In the genomic region with DNA sequence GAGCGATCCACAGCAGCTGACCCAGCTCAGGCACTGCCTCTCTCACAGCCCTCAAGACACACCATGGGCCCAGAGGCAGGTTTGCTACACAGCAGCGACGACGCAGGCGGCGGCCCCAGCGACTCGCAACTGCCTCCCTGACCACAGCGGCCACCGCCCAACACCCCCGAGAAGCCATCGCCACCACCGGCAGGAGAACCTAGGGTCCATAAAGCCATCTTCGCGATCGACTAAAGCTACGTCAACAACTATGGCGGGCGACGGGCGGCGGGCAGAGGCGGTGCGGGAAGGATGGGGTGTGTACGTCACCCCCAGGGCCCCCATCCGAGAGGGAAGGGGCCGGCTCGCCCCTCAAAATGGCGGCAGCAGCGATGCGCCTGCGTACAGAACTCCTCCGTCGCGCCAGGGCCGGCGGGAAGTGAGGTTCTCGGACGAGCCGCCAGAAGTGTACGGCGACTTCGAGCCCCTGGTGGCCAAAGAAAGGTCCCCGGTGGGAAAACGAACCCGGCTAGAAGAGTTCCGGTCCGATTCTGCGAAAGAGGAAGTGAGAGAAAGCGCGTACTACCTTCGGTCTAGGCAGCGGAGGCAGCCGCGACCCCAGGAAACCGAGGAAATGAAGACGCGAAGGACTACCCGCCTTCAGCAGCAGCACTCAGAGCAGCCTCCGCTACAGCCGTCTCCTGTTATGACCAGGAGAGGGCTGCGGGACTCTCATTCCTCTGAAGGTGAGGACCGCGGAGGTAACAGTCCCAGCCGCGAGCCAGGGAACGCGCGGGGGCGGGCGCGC, we compare ENCODE assay signal across 8 cellular contexts. TPM values are rescaled to one million over a fixed set of nuclear protein-coding genes. Genes with fewer than 3 reads are reported as not detected.
DNase-seq lines count a peak whose midpoint lies in the region; ATAC-seq and TF ChIP-seq lines count a peak whose summit lies in the region.

A gene with protein sequence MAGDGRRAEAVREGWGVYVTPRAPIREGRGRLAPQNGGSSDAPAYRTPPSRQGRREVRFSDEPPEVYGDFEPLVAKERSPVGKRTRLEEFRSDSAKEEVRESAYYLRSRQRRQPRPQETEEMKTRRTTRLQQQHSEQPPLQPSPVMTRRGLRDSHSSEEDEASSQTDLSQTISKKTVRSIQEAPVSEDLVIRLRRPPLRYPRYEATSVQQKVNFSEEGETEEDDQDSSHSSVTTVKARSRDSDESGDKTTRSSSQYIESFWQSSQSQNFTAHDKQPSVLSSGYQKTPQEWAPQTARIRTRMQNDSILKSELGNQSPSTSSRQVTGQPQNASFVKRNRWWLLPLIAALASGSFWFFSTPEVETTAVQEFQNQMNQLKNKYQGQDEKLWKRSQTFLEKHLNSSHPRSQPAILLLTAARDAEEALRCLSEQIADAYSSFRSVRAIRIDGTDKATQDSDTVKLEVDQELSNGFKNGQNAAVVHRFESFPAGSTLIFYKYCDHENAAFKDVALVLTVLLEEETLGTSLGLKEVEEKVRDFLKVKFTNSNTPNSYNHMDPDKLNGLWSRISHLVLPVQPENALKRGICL (plus strand): TSS at position 33 of the 787 bp plus-strand sequence. CDS start 218 bp downstream, at position 251.

- peak within 1 kb of the TSS; percentile 98 for H3K27ac ChIP-seq in RWPE1
- peak within 1 kb of the TSS; percentile 98 for H3K27ac ChIP-seq in fibroblast of lung (ENCODE audit: insufficient read depth, low read length)

- peak within 1 kb of the TSS; percentile 98 for H3K4me3 Mint-ChIP-seq in activated T-helper 17 cell treated with anti-CD3 and anti-CD28 coated beads, Interleukin-2, amount 50 U/mL, for 72 hours
- H3K4me3 Mint-ChIP-seq in naive thymus-derived CD8-positive, alpha-beta T cell, result peak within 1 kb of the TSS; percentile 91 to 100 (median 95)

- no peaks in the 10 kb centered on the region for H4K20me1 ChIP-seq in fibroblast of lung (ENCODE audit: control insufficient read depth, extremely low read depth, insufficient read depth, low read length)

- H3K27ac Mint-ChIP-seq in activated T-helper 17 cell treated with anti-CD3 and anti-CD28 coated beads, Interleukin-2, amount 50 U/mL, for 72 hours, result peak within 1 kb of the TSS; percentile 100
- H3K27ac Mint-ChIP-seq in naive thymus-derived CD8-positive, alpha-beta T cell, result peak within 1 kb of the TSS; percentile 99 to 100 (median 100)

- H3K4me3 ChIP-seq in LNCaP clone FGC (ENCODE audit: low read depth, low read length) (peak within 1 kb of the TSS; percentile 85), fibroblast of lung (replicated peaks in 1 of 4; ENCODE audit: control extremely low read depth in 1 of 4, insufficient read depth in 1 of 4, low read depth in 3 of 4, low read length in 4 of 4) (peak within 1 kb of the TSS; percentile 80 to 96 (median 90))

- DNase-seq in ELR (ENCODE audit: low read depth), result peak; percentile 98
- peak; percentile 97 for DNase-seq in H4 (ENCODE audit: low spot score)
- DNase-seq in LNCaP clone FGC (ENCODE audit: low read depth), result peak; percentile 91
- peak; percentile 90 for DNase-seq in RWPE1 (ENCODE audit: low spot score)
- peak; percentile 97 to 99 for DNase-seq in fibroblast of lung (ENCODE audit: low read depth in 2 of 2)
- DNase-seq in naive thymus-derived CD8-positive, alpha-beta T cell, result peak; percentile 93 to 98 (median 98)
- DNase-seq in stimulated activated naive CD4-positive, alpha-beta T cell (lab: John Stamatoyannopoulos, UW), result peak; percentile 89 to 97 (median 96)

- POLR2A ChIA-PET in RWPE1 (lab: Yijun Ruan, JAX; ENCODE audit: low non-redundant PET), result no interaction called here
- POLR2A ChIA-PET in naive thymus-derived CD8-positive, alpha-beta T cell (lab: Charles Lee), result interaction anchor here (0.5 to 7.9 kb wide), 25 partner anchors 8 to 1223 kb away, joined by 3 to 140 read pairs (median 3); partner anchors contain the start of genes ACBD6, CEP350, QSOX1 and SOAT1

- H3K4me2 ChIP-seq in fibroblast of lung (ENCODE audit: extremely low read depth, insufficient read depth, low read length), result peak within 1 kb of the TSS; percentile 88

- no peaks in the 10 kb centered on the region for H3K27me3 Mint-ChIP-seq in activated T-helper 17 cell treated with anti-CD3 and anti-CD28 coated beads, Interleukin-2, amount 50 U/mL, for 72 hours
- H3K27me3 Mint-ChIP-seq in naive thymus-derived CD8-positive, alpha-beta T cell, result no peaks in the 10 kb centered on the region

- H3K9ac ChIP-seq in fibroblast of lung (ENCODE audit: insufficient read depth, low read length), result peak within 1 kb of the TSS; percentile 94

- peaks cover 27% of the 10 kb centered on the region for H3K4me1 Mint-ChIP-seq in activated T-helper 17 cell treated with anti-CD3 and anti-CD28 coated beads, Interleukin-2, amount 50 U/mL, for 72 hours
- H3K4me1 Mint-ChIP-seq in naive thymus-derived CD8-positive, alpha-beta T cell, result peaks cover 14 to 67% (median 55%) of the 10 kb centered on the region in 4 donors

- no peaks in the 10 kb centered on the region for H3K9me3 Mint-ChIP-seq in activated T-helper 17 cell treated with anti-CD3 and anti-CD28 coated beads, Interleukin-2, amount 50 U/mL, for 72 hours
- H3K9me3 Mint-ChIP-seq in naive thymus-derived CD8-positive, alpha-beta T cell, result no peaks in the 10 kb centered on the region

- H3K36me3 ChIP-seq in fibroblast of lung (ENCODE audit: control insufficient read depth, insufficient read depth, low read length), result peaks cover 1% of the 10 kb centered on the region

- TF ChIP-seq CTCF in LNCaP clone FGC (IDR thresholded peaks at IDR 0.05; ENCODE audit: control insufficient read depth, extremely low read depth, insufficient read depth) (no peak; the same call in 1 of the 2 replicates), RWPE1 (conservative IDR thresholded peaks at IDR 0.05; ENCODE audit: low read depth) (no peak), fibroblast of lung (conservative IDR thresholded peaks at IDR 0.05 in 1 of 2, IDR thresholded peaks at IDR 0.05 in 1 of 2; ENCODE audit: low read depth in 1 of 2, low read length in 2 of 2) (peak; percentile 32 to 51)

- H3K36me3 Mint-ChIP-seq in activated T-helper 17 cell treated with anti-CD3 and anti-CD28 coated beads, Interleukin-2, amount 50 U/mL, for 72 hours (ENCODE audit: low read depth), result peaks cover 66% of the 10 kb centered on the region
- H3K36me3 Mint-ChIP-seq in naive thymus-derived CD8-positive, alpha-beta T cell, result peaks cover 0 to 29% (median 8%) of the 10 kb centered on the region in 3 donors

- no peaks in the 10 kb centered on the region for H3K4me1 ChIP-seq in fibroblast of lung (ENCODE audit: control insufficient read depth, extremely low read depth, insufficient read depth, low read length)

- CTCF ChIA-PET in RWPE1 (lab: Yijun Ruan, JAX), result interaction anchor here (0.5 to 0.7 kb wide), 4 partner anchors 18 to 1396 kb away, joined by 3 read pairs; no protein-coding TSS in a partner anchor

- no peaks in the 10 kb centered on the region for H3K9me3 ChIP-seq in fibroblast of lung (ENCODE audit: control insufficient read depth, insufficient read depth, low read depth, low read length)

- H3K79me2 ChIP-seq in fibroblast of lung (ENCODE audit: control insufficient read depth, insufficient read depth, low read length), result peaks cover 17% of the 10 kb centered on the region

- peak within 1 kb of the TSS; percentile 92 for H2AFZ ChIP-seq in fibroblast of lung (ENCODE audit: low read length)

- peak; percentile 77 for ATAC-seq in activated T-helper 17 cell treated with anti-CD3 and anti-CD28 coated beads, Interleukin-2, amount 50 U/mL, for 72 hours (replicated peaks)
- ATAC-seq in naive thymus-derived CD8-positive, alpha-beta T cell, result peak; percentile 73 to 75

- H3K27me3 ChIP-seq in fibroblast of lung (ENCODE audit: control insufficient read depth, insufficient read depth, low read length), result no peaks in the 10 kb centered on the region

RNA-seq across cellular contexts. Expression of the gene that starts here (rescaled TPM):
- total RNA-seq in H4 (2014; rRNA removed; shearing (Covaris generic)), result 28.4 and 38.6 TPM in 2 replicates
- 10 to 100 TPM; 61.8 to 62.0 TPM for total RNA-seq in activated T-helper 17 cell treated with anti-CD3 and anti-CD28 coated beads, Interleukin-2, amount 50 U/mL, for 72 hours
- 57.8 and 62.3 TPM in 2 replicates for total RNA-seq in fibroblast of lung
- 39.6 and 51.1 TPM in 2 replicates for polyA plus RNA-seq in fibroblast of lung
- 27.4 and 36.6 TPM in 2 replicates for polyA plus RNA-seq in fibroblast of lung (2012)
- 4.5 and 7.5 TPM in 2 replicates for polyA minus RNA-seq in fibroblast of lung (ENCODE audit: low replicate concordance)
- 10 to 100 TPM; 51.6 to 56.5 TPM for total RNA-seq in naive thymus-derived CD8-positive, alpha-beta T cell
- 10 to 100 TPM; 46.9 to 63.0 (median 55.1) TPM for polyA plus RNA-seq in naive thymus-derived CD8-positive, alpha-beta T cell

Comparison
In these comparisons a context has a peak if more than half of its experiments do, and no peak if none do; other contexts are left out.
1. Peak in every context shown above with its lines: DNase-seq, ATAC-seq, H3K4me3 ChIP-seq and H3K27ac ChIP-seq.
2. CTCF ChIP-seq: peak in fibroblast of lung (2 of 2); none in LNCaP clone FGC (single experiment) and RWPE1 (single experiment).